ENCODE assay signal across 31 cellular contexts in genomic region chr3:194606163-194606562, GRCh38.
"Had no signal": no experiment of that assay in that cellular context is flagged by ENCODE, and none has a peak within 500 bp of the region (broad histone marks: within the 10 kb centered on the region; RNA-seq: fewer than 3 reads in every experiment).

No MANE protein-coding gene starts in this region.

- H3K9ac ChIP-seq: KMS-11 had no signal

- H3K9me3 ChIP-seq: MG63 had no signal

- H3K4me3 ChIP-seq: MG63 had no signal

- H3K4me2 ChIP-seq: KMS-11 had no signal

- H3K27ac ChIP-seq: KMS-11 had no signal

- H3K27me3 ChIP-seq: MG63 had no signal

- DNase-seq: Karpas-422, Kasumi-1, KG1, MG63, MM.1S, MV-4-11, NCI-H1048, NCI-H1092, NCI-H1092 treated with DMSO at 0.1 percent for 48 hours, NCI-H1105, NCI-H1105 treated with DMSO at 0.1 percent for 48 hours, NCI-H1417 treated with DMSO at 0.1 percent for 48 hours, NCI-H1436, NCI-H1436 treated with DMSO at 0.1 percent for 48 hours, NCI-H146, NCI-H1694, NCI-H1694 treated with DMSO at 0.1 percent for 48 hours, NCI-H187, NCI-H187 treated with DMSO at 0.1 percent for 48 hours, NCI-H1930, NCI-H2081, NCI-H2081 treated with DMSO at 0.1 percent for 48 hours, NCI-H2107, NCI-H2171, NCI-H2171 treated with DMSO at 0.1 percent for 48 hours, NCI-H2227 treated with DMSO at 0.1 percent for 48 hours, NCI-H226, NCI-H345, NCI-H446, NCI-H446 treated with DMSO at 0.1 percent for 48 hours had no signal
